Comparison of ENCODE assay signal across 33 cellular contexts in the genomic region with DNA sequence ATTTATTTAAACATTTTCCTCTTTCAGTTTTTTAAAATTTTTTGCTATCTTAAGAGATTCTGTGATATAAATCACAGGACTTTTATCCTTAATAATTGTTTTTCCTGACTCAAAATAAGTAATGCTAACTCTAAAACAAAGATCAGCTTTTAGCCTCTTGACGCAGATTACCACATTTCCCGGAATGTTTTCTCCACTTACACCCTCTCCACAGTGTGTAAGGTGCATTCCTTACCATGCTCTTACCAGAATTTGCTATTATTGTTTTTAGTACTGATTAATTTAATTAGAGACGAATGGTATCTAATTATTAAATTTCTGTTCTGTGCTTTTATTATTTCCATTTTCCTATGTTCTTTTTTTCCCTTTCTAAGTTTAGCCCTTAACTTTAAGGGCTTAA. TPM values are rescaled to one million over a fixed set of nuclear protein-coding genes. Genes with fewer than 3 reads are reported as not detected.
DNase-seq lines count a peak whose midpoint lies in the region; ATAC-seq and TF ChIP-seq lines count a peak whose summit lies in the region.
"Had no signal": no experiment of that assay in that cellular context is flagged by ENCODE, and none has a peak within 500 bp of the region (broad histone marks: within the 10 kb centered on the region; RNA-seq: fewer than 3 reads in every experiment).

No MANE protein-coding gene starts in this region.

- no peaks in the 10 kb centered on the region for H4K20me1 ChIP-seq in osteoblast (ENCODE audit: insufficient read depth, low read length)
- H4K20me1 ChIP-seq: BLaER1; BLaER1 treated with 17β-estradiol and CSF1 and Interleukin-3, amounts not matched to agents 10 nM and 100 nM had no signal

- intact Hi-C loops in left lung (cut with DNase I): loop anchor here in 1 of 2 donors (10.0 kb wide), 1 partner anchor 254 kb away; no protein-coding TSS in a partner anchor

- H3K79me2 ChIP-seq in osteoblast (ENCODE audit: insufficient read depth, low read length): no peaks in the 10 kb centered on the region

- H3K27ac ChIP-seq in left lung (no peak overlapping the region), osteoblast (ENCODE audit: low read depth, low read length) (no peak overlapping the region)
- H3K27ac ChIP-seq: 22Rv1; A549; BLaER1; BLaER1 treated with 17β-estradiol and CSF1 and Interleukin-3, amounts not matched to agents 10 nM and 100 nM; C4-2B had no signal

- TF ChIP-seq CTCF in left lung (IDR thresholded peaks at IDR 0.05) (no peak), osteoblast (IDR thresholded peaks at IDR 0.05; ENCODE audit: extremely low read depth, low read depth, low read length) (no peak)

- DNase-seq in left lung: no peak
- peak; percentile 27 for DNase-seq in osteoblast (ENCODE audit: insufficient read length, low spot score, missing footprints)
- no peak for DNase-seq in GDM1 (lab: John Stamatoyannopoulos, UW)
- DNase-seq: 8988T; ACHN; AML-193; BE2C; C1 segment of cervical spinal cord; Caco-2; Calu3; CD4-positive, alpha-beta memory T cell; CD4-positive, alpha-beta T cell; CD4-positive, CD25-positive, alpha-beta regulatory T cell; CD8-positive, alpha-beta memory T cell; CD8-positive, alpha-beta T cell; COR-L47; DMS 273 treated with DMSO at 0.1 percent for 48 hours; DMS153; DMS53; DMS79; DMS79 treated with DMSO at 0.1 percent for 48 hours; DND-41; EL had no signal

- ATAC-seq in left lung: peak; percentile 63
- no peak for ATAC-seq in GM18873 (IDR thresholded peaks at IDR 0.05; ENCODE audit: low FRiP score, unreplicated experiment)
- ATAC-seq: CD8-positive, alpha-beta T cell had no signal

- H3K4me3 ChIP-seq in left lung (no peak overlapping the region), osteoblast (ENCODE audit: insufficient read depth, low read length) (no peak overlapping the region)
- H3K4me3 ChIP-seq: A549; BLaER1; BLaER1 treated with 17β-estradiol and CSF1 and Interleukin-3, amounts not matched to agents 10 nM and 100 nM had no signal

- H3K36me3 ChIP-seq in left lung (no peaks in the 10 kb centered on the region), osteoblast (ENCODE audit: insufficient read depth, low read length) (no peaks in the 10 kb centered on the region)
- H3K36me3 ChIP-seq: BE2C; BLaER1; BLaER1 treated with 17β-estradiol and CSF1 and Interleukin-3, amounts not matched to agents 10 nM and 100 nM had no signal

- H3K4me2 ChIP-seq in osteoblast (ENCODE audit: insufficient read depth, low read length): no peak overlapping the region
- H3K4me2 ChIP-seq: A549; BLaER1; BLaER1 treated with 17β-estradiol and CSF1 and Interleukin-3, amounts not matched to agents 10 nM and 100 nM had no signal

- no peaks in the 10 kb centered on the region for H3K4me1 ChIP-seq in left lung
- no peaks in the 10 kb centered on the region for H3K4me1 ChIP-seq in osteoblast (ENCODE audit: insufficient read depth, low read length)
- H3K4me1 ChIP-seq: BE2C, Caco-2 had no signal

- H2AFZ ChIP-seq in osteoblast (ENCODE audit: low read length): no peak overlapping the region

- no peaks in the 10 kb centered on the region for H3K27me3 ChIP-seq in left lung
- no peaks in the 10 kb centered on the region for H3K27me3 ChIP-seq in osteoblast (ENCODE audit: insufficient read depth, low read length)
- H3K27me3 ChIP-seq: BLaER1; BLaER1 treated with 17β-estradiol and CSF1 and Interleukin-3, amounts not matched to agents 10 nM and 100 nM had no signal

- H3K9me3 ChIP-seq in left lung (peaks cover 0 to 2% of the 10 kb centered on the region in 2 donors), osteoblast (ENCODE audit: low read depth, low read length) (no peaks in the 10 kb centered on the region)
- H3K9me3 ChIP-seq: A549, BE2C, BLaER1, Caco-2 had no signal

RNA-seq across cellular contexts. Expression of a gene that starts 34.8 kb away (rescaled TPM):
- total RNA-seq in left lung: not detected
- total RNA-seq in osteoblast: not detected in 2 replicates
- total RNA-seq: A172; A673; B cell; Caco-2; Calu3; CD4-positive, alpha-beta memory T cell; CD4-positive, alpha-beta T cell; CD4-positive, CD25-positive, alpha-beta regulatory T cell; CD8-positive, alpha-beta memory T cell; CD8-positive, alpha-beta T cell; Daoy had no signal
